Comparison of ENCODE assay signal across 16 cellular contexts in genomic region chr2:209663666-209664065, GRCh38.
"Had no signal": no experiment of that assay in that cellular context is flagged by ENCODE, and none has a peak within 500 bp of the region (broad histone marks: within the 10 kb centered on the region; RNA-seq: fewer than 3 reads in every experiment).

No MANE protein-coding gene starts in this region.

- H3K9me3 Mint-ChIP-seq: activated CD4-positive, alpha-beta T cell treated with anti-CD3 and anti-CD28 coated beads, Interleukin-2, amount 10 ng/mL, durations not matched to agents 7 days and 5 days; activated T-helper 2 cell treated with anti-CD3 and anti-CD28 coated beads, Interferon-gamma antibody, Interleukin-2, Interleukin-4, amounts not matched to agents 10 μg/mL and 5 μg/mL and 100 μg/mL, durations not matched to agents 14 hours and 24 hours and 36 hours; memory B cell; naive B cell had no signal

- H3K27ac ChIP-seq: thyroid gland had no signal

- H3K9me3 ChIP-seq: thyroid gland had no signal

- H3K27me3 Mint-ChIP-seq: activated CD4-positive, alpha-beta T cell treated with anti-CD3 and anti-CD28 coated beads, Interleukin-2, amount 10 ng/mL, durations not matched to agents 7 days and 5 days; activated T-cell treated with anti-CD3 and anti-CD28 coated beads, Interleukin-2, amount 50 U/mL, for 24 hours; naive B cell; T-helper 17 cell had no signal

- DNase-seq: activated CD4-positive, alpha-beta T cell treated with anti-CD3 and anti-CD28 coated beads, Interleukin-2, amount 10 ng/mL, durations not matched to agents 7 days and 5 days; activated CD8-positive, alpha-beta T cell treated with anti-CD3 and anti-CD28 coated beads, Interleukin-2, amount 10 ng/mL, durations not matched to agents 7 days and 5 days; activated naive CD4-positive, alpha-beta T cell treated with Interleukin-2 at 50 U/mL for 16 hours; activated naive CD8-positive, alpha-beta T cell treated with anti-CD3 and anti-CD28 coated beads, Interleukin-2, amount 10 ng/mL, durations not matched to agents 7 days and 5 days; activated T-cell treated with anti-CD3 and anti-CD28 coated beads, Interleukin-2, amount 50 U/mL, for 24 hours; effector CD8-positive, alpha-beta T cell; left ventricle myocardium superior; naive B cell; stimulated activated CD4-positive, alpha-beta T cell treated with anti-CD3 and anti-CD28 coated beads, Interleukin-2, amount 100 ng/mL, for 24 hours; stimulated activated naive CD4-positive, alpha-beta T cell treated with Interleukin-2 at 50 U/mL for 16 hours; T-helper 17 cell; thyroid gland had no signal

- H3K4me1 ChIP-seq: thyroid gland had no signal

- H3K4me3 Mint-ChIP-seq: activated CD4-positive, alpha-beta T cell treated with anti-CD3 and anti-CD28 coated beads, Interleukin-2, amount 10 ng/mL, durations not matched to agents 7 days and 5 days; activated CD8-positive, alpha-beta T cell treated with anti-CD3 and anti-CD28 coated beads, Interleukin-2, amount 10 ng/mL, durations not matched to agents 7 days and 5 days; activated naive CD8-positive, alpha-beta T cell treated with anti-CD3 and anti-CD28 coated beads, Interleukin-2, amount 10 ng/mL, durations not matched to agents 7 days and 5 days; activated T-cell treated with anti-CD3 and anti-CD28 coated beads, Interleukin-2, amount 50 U/mL, for 24 hours; memory B cell; naive B cell; T-helper 17 cell had no signal

- H3K27me3 ChIP-seq: thyroid gland had no signal

- H3K36me3 ChIP-seq: thyroid gland had no signal

- H3K36me3 Mint-ChIP-seq: activated naive CD8-positive, alpha-beta T cell treated with anti-CD3 and anti-CD28 coated beads, Interleukin-2, amount 10 ng/mL, durations not matched to agents 7 days and 5 days; memory B cell; naive B cell had no signal

- H3K27ac Mint-ChIP-seq: activated CD4-positive, alpha-beta T cell treated with anti-CD3 and anti-CD28 coated beads, Interleukin-2, amount 10 ng/mL, durations not matched to agents 7 days and 5 days; activated CD8-positive, alpha-beta T cell treated with anti-CD3 and anti-CD28 coated beads, Interleukin-2, amount 10 ng/mL, durations not matched to agents 7 days and 5 days; activated naive CD8-positive, alpha-beta T cell treated with anti-CD3 and anti-CD28 coated beads, Interleukin-2, amount 10 ng/mL, durations not matched to agents 7 days and 5 days; activated T-cell treated with anti-CD3 and anti-CD28 coated beads, Interleukin-2, amount 50 U/mL, for 24 hours; activated T-helper 2 cell treated with anti-CD3 and anti-CD28 coated beads, Interferon-gamma antibody, Interleukin-2, Interleukin-4, amounts not matched to agents 10 μg/mL and 5 μg/mL and 100 μg/mL, durations not matched to agents 14 hours and 24 hours and 36 hours; memory B cell; T-helper 17 cell had no signal

- ATAC-seq: activated CD4-positive, CD25-positive, alpha-beta regulatory T cell treated with anti-CD3 and anti-CD28 coated beads, Interleukin-2, amount 50 U/mL, for 24 hours; activated CD8-positive, alpha-beta T cell treated with anti-CD3 and anti-CD28 coated beads, Interleukin-2, amount 10 ng/mL, durations not matched to agents 7 days and 5 days; esophagus mucosa; left ventricle myocardium superior; T-helper 17 cell had no signal

- H3K4me3 ChIP-seq: thyroid gland had no signal

- H3K4me1 Mint-ChIP-seq: activated CD4-positive, alpha-beta T cell treated with anti-CD3 and anti-CD28 coated beads, Interleukin-2, amount 10 ng/mL, durations not matched to agents 7 days and 5 days; activated naive CD8-positive, alpha-beta T cell treated with anti-CD3 and anti-CD28 coated beads, Interleukin-2, amount 10 ng/mL, durations not matched to agents 7 days and 5 days; memory B cell; naive B cell; T-helper 17 cell had no signal
